In genomic region chr21:45695086-45695485, GRCh38 we compare ENCODE assay signal across 25 cellular contexts. TPM values are rescaled to one million over a fixed set of nuclear protein-coding genes. Genes with fewer than 3 reads are reported as not detected.
DNase-seq lines count a peak whose midpoint lies in the region; ATAC-seq and TF ChIP-seq lines count a peak whose summit lies in the region.
"Had no signal": no experiment of that assay in that cellular context is flagged by ENCODE, and none has a peak within 500 bp of the region (broad histone marks: within the 10 kb centered on the region; RNA-seq: fewer than 3 reads in every experiment).

No MANE protein-coding gene starts in this region.

- no peak overlapping the region for H3K4me2 ChIP-seq in DND-41 (ENCODE audit: insufficient read depth, low read length)
- H3K4me2 ChIP-seq: smooth muscle cell had no signal

- H3K9me3 Mint-ChIP-seq in natural killer cell treated with Interleukin-12 subunit alpha and Interleukin-12 subunit beta and Interleukin-15 and Interleukin-18, amount 100 ng/mL, for 72 hours = no peaks in the 10 kb centered on the region

- no peak overlapping the region for H2AFZ ChIP-seq in DND-41 (ENCODE audit: low read depth, low read length)

- H3K9me3 ChIP-seq in DND-41 (ENCODE audit: insufficient read depth, low read length, severe bottlenecking) = no peaks in the 10 kb centered on the region
- H3K9me3 ChIP-seq: mucosa of descending colon, ovary had no signal

- H3K4me3 ChIP-seq in DND-41 (ENCODE audit: low read depth in 1 of 2, low read length in 2 of 2) (no peak overlapping the region), HFF-Myc (replicated peaks; ENCODE audit: low read depth, low read length) (no peak overlapping the region), astrocyte of the spinal cord (ENCODE audit: low read depth, low read length) (no peak overlapping the region)
- H3K4me3 ChIP-seq: heart left ventricle, mucosa of descending colon, ovary, smooth muscle cell, tibial artery had no signal

- H3K27ac Mint-ChIP-seq in natural killer cell treated with Interleukin-12 subunit alpha and Interleukin-12 subunit beta and Interleukin-15 and Interleukin-18, amount 100 ng/mL, for 72 hours = no peak overlapping the region
- H3K27ac Mint-ChIP-seq: T-helper 17 cell had no signal

- H3K4me1 ChIP-seq in DND-41 (ENCODE audit: insufficient read depth, low read length) = peaks cover 4% of the 10 kb centered on the region; the same call in 1 of the 2 replicates
- H3K4me1 ChIP-seq: Caco-2 had no signal

- TF ChIP-seq CTCF in DND-41 (IDR thresholded peaks at IDR 0.05; ENCODE audit: borderline replicate concordance, extremely low read depth, low read length, poor library complexity, severe bottlenecking) (peak; percentile 20), HFF-Myc (IDR thresholded peaks at IDR 0.05; ENCODE audit: low read depth, low read length, missing control alignments) (peak; percentile 18), astrocyte of the spinal cord (IDR thresholded peaks at IDR 0.05; ENCODE audit: low read depth, low read length) (peak; percentile 10)

- H3K9ac ChIP-seq in DND-41 (ENCODE audit: low read depth, low read length) = no peak overlapping the region

- H3K27me3 Mint-ChIP-seq in natural killer cell treated with Interleukin-12 subunit alpha and Interleukin-12 subunit beta and Interleukin-15 and Interleukin-18, amount 100 ng/mL, for 72 hours = peaks cover 21 to 32% of the 10 kb centered on the region in 2 donors
- H3K27me3 Mint-ChIP-seq: T-helper 17 cell had no signal

- no peaks in the 10 kb centered on the region for H4K20me1 ChIP-seq in DND-41 (ENCODE audit: insufficient read depth, low read length)

- no peak overlapping the region for H3K4me3 Mint-ChIP-seq in natural killer cell treated with Interleukin-12 subunit alpha and Interleukin-12 subunit beta and Interleukin-15 and Interleukin-18, amount 100 ng/mL, for 72 hours
- H3K4me3 Mint-ChIP-seq: T-helper 17 cell had no signal

- H3K79me2 ChIP-seq in DND-41 (ENCODE audit: insufficient read depth, low read length) = no peaks in the 10 kb centered on the region

- H3K36me3 Mint-ChIP-seq in natural killer cell treated with Interleukin-12 subunit alpha and Interleukin-12 subunit beta and Interleukin-15 and Interleukin-18, amount 100 ng/mL, for 72 hours = no peaks in the 10 kb centered on the region

- peaks cover 0 to 8% of the 10 kb centered on the region in 2 donors for H3K4me1 Mint-ChIP-seq in natural killer cell treated with Interleukin-12 subunit alpha and Interleukin-12 subunit beta and Interleukin-15 and Interleukin-18, amount 100 ng/mL, for 72 hours (ENCODE audit: low read depth in 2 of 2)

- no peak for DNase-seq in DND-41
- no peak for DNase-seq in HFF-Myc (ENCODE audit: extremely low read depth, low read depth)
- no peak for DNase-seq in astrocyte of the spinal cord (ENCODE audit: low read depth, low spot score)
- peak; percentile 65 for DNase-seq in iPS-NIHi7 (ENCODE audit: extremely low spot score)
- no peak for DNase-seq in NCI-H146 treated with DMSO at 0.1 percent for 48 hours (lab: John Stamatoyannopoulos, UW; ENCODE audit: unreplicated experiment)
- no peak for DNase-seq in left lobe of liver (ENCODE audit: low spot score)
- no peak for DNase-seq in natural killer cell treated with Interleukin-12 subunit alpha and Interleukin-12 subunit beta and Interleukin-15 and Interleukin-18, amount 100 ng/mL, for 72 hours (ENCODE audit: low spot score)
- DNase-seq: activated CD8-positive, alpha-beta memory T cell treated with anti-CD3 and anti-CD28 coated beads, Interleukin-2, amount 50 U/mL, for 4 hours; activated gamma-delta T cell treated with Interleukin-2 at 50 U/mL for 16 hours; AML-193; aorta; cortex of kidney; heart left ventricle; MM.1S; mucosa of descending colon; NCI-H1930; NCI-H524 treated with DMSO at 0.1 percent for 48 hours; ovary; T-helper 17 cell; tibial artery had no signal

- H3K36me3 ChIP-seq in DND-41 (ENCODE audit: insufficient read depth, low read length) = no peaks in the 10 kb centered on the region
- H3K36me3 ChIP-seq: heart left ventricle, ovary, tibial artery had no signal

- in situ Hi-C loops in astrocyte of the spinal cord (cut with HindIII; ENCODE audit: low sequenced_read_pairs) = no loop called here

- ATAC-seq in DND-41 (ENCODE audit: insufficient read depth, low read depth) = no peak
- no peak for ATAC-seq in GM21528 (IDR thresholded peaks at IDR 0.05; ENCODE audit: low FRiP score, unreplicated experiment)
- ATAC-seq in left lobe of liver = no peak
- ATAC-seq in natural killer cell treated with Interleukin-12 subunit alpha and Interleukin-12 subunit beta and Interleukin-15 and Interleukin-18, amount 100 ng/mL, for 72 hours = no peak
- ATAC-seq: activated CD4-positive, CD25-positive, alpha-beta regulatory T cell treated with anti-CD3 and anti-CD28 coated beads, Interleukin-2, amount 50 U/mL, for 24 hours; esophagus mucosa; heart left ventricle; mucosa of descending colon; T-helper 17 cell had no signal

- H3K27ac ChIP-seq in DND-41 (ENCODE audit: low read length) = no peak overlapping the region
- H3K27ac ChIP-seq: heart left ventricle, ovary, tibial artery had no signal

- no peaks in the 10 kb centered on the region for H3K27me3 ChIP-seq in DND-41 (ENCODE audit: insufficient read depth, low read length, poor library complexity)
- H3K27me3 ChIP-seq: heart left ventricle, ovary had no signal

RNA-seq across cellular contexts. Expression of gene PCBP3, which starts 51.6 kb away (rescaled TPM):
- total RNA-seq in left lobe of liver = 0.83 TPM
- 1 to 10 TPM in 1 of 2 donors, under 1 TPM in 1; 0.43 to 1.4 TPM for total RNA-seq in natural killer cell treated with Interleukin-12 subunit alpha and Interleukin-12 subunit beta and Interleukin-15 and Interleukin-18, amount 100 ng/mL, for 72 hours
